13 cellular contexts compared by ENCODE assay signal in genomic region chr2:121335294-121336290, GRCh38. TPM values are rescaled to one million over a fixed set of nuclear protein-coding genes. Genes with fewer than 3 reads are reported as not detected.
DNase-seq lines count a peak whose midpoint lies in the region; ATAC-seq, FAIRE-seq and TF ChIP-seq lines count a peak whose summit lies in the region.
"Had no signal": no experiment of that assay in that cellular context is flagged by ENCODE, and none has a peak within 500 bp of the region (broad histone marks: within the 10 kb centered on the region; RNA-seq: fewer than 3 reads in every experiment).

No MANE protein-coding gene starts in this region.

- no peak overlapping the region for H4K5ac ChIP-seq in H1 (ENCODE audit: insufficient read length, low read depth, low read length)

- H3K9me3 ChIP-seq in H1 (ENCODE audit: insufficient read depth in 2 of 2, low read depth in 1 of 2, low read length in 1 of 2) (no peaks in the 10 kb centered on the region), spleen (no peaks in the 10 kb centered on the region)
- H3K9me3 ChIP-seq: BE2C, suprapubic skin had no signal

- H3K36me3 ChIP-seq in H1 (ENCODE audit: control insufficient read depth in 2 of 4, insufficient read depth in 4 of 4, low read length in 3 of 4): peaks cover 2 to 10% (median 7%) of the 10 kb centered on the region in 4 experiments; a peak in 6 of 8 replicates
- peaks cover 0 to 40% (median 22%) of the 10 kb centered on the region in 6 donors for H3K36me3 ChIP-seq in spleen
- H3K36me3 ChIP-seq: BE2C had no signal

- H3K9ac ChIP-seq in H1 (replicated peaks in 1 of 4; ENCODE audit: extremely low read depth in 1 of 4, low read depth in 3 of 4, low read length in 3 of 4): no peak overlapping the region

- H3K56ac ChIP-seq in H1 (replicated peaks; ENCODE audit: insufficient read length, low read depth, low read length): no peak overlapping the region

- H3K4ac ChIP-seq in H1 (replicated peaks; ENCODE audit: insufficient read length, low read depth, low read length): no peak overlapping the region

- no peak overlapping the region for H2BK15ac ChIP-seq in H1 (ENCODE audit: low read length)

- WGBS in H1 (ENCODE audit: extremely low coverage in 1 of 2, insufficient coverage in 1 of 2, insufficient read length in 1 of 2, insufficient replicate concordance in 2 of 2, low coverage in 1 of 2, low lambda C conversion rate in 2 of 2, missing lambda C conversion rate in 1 of 2), 2 experiments: 84% methylated on average over 21 of the region's 22 CpGs; no CpG with 5 or more reads in 1 of the 2 experiments
- WGBS in spleen, 5 donors: 69 to 81% (median 76%) methylated on average over 21 to 22 of the region's 22 CpGs

- H2BK12ac ChIP-seq in H1 (ENCODE audit: low read depth, low read length): peak overlapping the region; percentile 60; the same call in 1 of the 2 replicates

- peak overlapping the region; percentile 29 for H3K27ac Mint-ChIP-seq in activated T-cell treated with anti-CD3 and anti-CD28 coated beads, Interleukin-2, amount 50 U/mL, for 72 hours
- no peak overlapping the region for H3K27ac Mint-ChIP-seq in endothelial cell (ENCODE audit: unreplicated experiment)

- no peaks in the 10 kb centered on the region for H3K79me1 ChIP-seq in H1 (ENCODE audit: low read depth, low read length)

- no peak for TF ChIP-seq CTCF in H1 (IDR thresholded peaks at IDR 0.05; ENCODE audit: control extremely low read depth in 1 of 3, insufficient read depth in 1 of 3, low read depth in 1 of 3, low read length in 3 of 3)
- TF ChIP-seq CTCF in spleen (IDR thresholded peaks at IDR 0.05 in 8 of 11, conservative IDR thresholded peaks at IDR 0.05 in 3 of 11): no peak
- no peak for TF ChIP-seq CTCF in endothelial cell (IDR thresholded peaks at IDR 0.05; ENCODE audit: unreplicated experiment)

- H3K4me3 Mint-ChIP-seq in activated T-cell treated with anti-CD3 and anti-CD28 coated beads, Interleukin-2, amount 50 U/mL, for 72 hours: no peak overlapping the region
- no peak overlapping the region for H3K4me3 Mint-ChIP-seq in endothelial cell (ENCODE audit: unreplicated experiment)

- intact Hi-C loops in spleen (cut with DNase I; ENCODE audit: low total_unique reads): no loop called here

- no peak overlapping the region for H4K8ac ChIP-seq in H1 (ENCODE audit: extremely low read depth, insufficient read depth, low read length)

- no peak overlapping the region; the same call in 1 of the 2 replicates for H3K18ac ChIP-seq in H1 (ENCODE audit: extremely low read depth, low read length)

- no peak overlapping the region for H3K4me2 ChIP-seq in H1 (ENCODE audit: insufficient read depth in 1 of 2, low read depth in 2 of 2, low read length in 2 of 2)

- no peaks in the 10 kb centered on the region for H3K9me3 Mint-ChIP-seq in activated T-cell treated with anti-CD3 and anti-CD28 coated beads, Interleukin-2, amount 50 U/mL, for 72 hours
- no peaks in the 10 kb centered on the region for H3K9me3 Mint-ChIP-seq in endothelial cell (ENCODE audit: unreplicated experiment)

- peaks cover 5 to 7% of the 10 kb centered on the region in 2 donors for H3K36me3 Mint-ChIP-seq in activated T-cell treated with anti-CD3 and anti-CD28 coated beads, Interleukin-2, amount 50 U/mL, for 72 hours (ENCODE audit: insufficient read depth in 2 of 2)
- peaks cover 18% of the 10 kb centered on the region for H3K36me3 Mint-ChIP-seq in endothelial cell (ENCODE audit: low read depth, unreplicated experiment)

- peak overlapping the region; percentile 65; the same call in 1 of the 2 replicates for H2AK5ac ChIP-seq in H1 (ENCODE audit: low read depth, low read length)

- H3K79me2 ChIP-seq in H1 (ENCODE audit: control insufficient read depth in 1 of 2, insufficient read depth in 2 of 2, low read length in 2 of 2): no peaks in the 10 kb centered on the region

- H3K4me1 ChIP-seq in H1 (replicated peaks in 1 of 4; ENCODE audit: control insufficient read depth in 3 of 4, insufficient read depth in 4 of 4, low read length in 3 of 4) (peaks cover 0 to 11% (median 8%) of the 10 kb centered on the region in 4 experiments; a peak in 5 of 7 replicates), spleen (no peaks in the 10 kb centered on the region)
- H3K4me1 ChIP-seq: BE2C had no signal

- no peak overlapping the region for H2BK20ac ChIP-seq in H1 (ENCODE audit: low read length)

- CTCF ChIA-PET in H1 (lab: Charles Lee; ENCODE audit: partially characterized antibody): interaction anchor here (0.6 to 9.3 kb wide), 8 partner anchors 12 to 579 kb away, joined by 3 to 109 read pairs (median 3); no protein-coding TSS in a partner anchor

- no peak for TF ChIP-seq POLR2A in H1 (IDR thresholded peaks at IDR 0.05; ENCODE audit: control extremely low read depth in 1 of 2, low read depth in 2 of 2, low read length in 2 of 2)
- TF ChIP-seq POLR2A in spleen (IDR thresholded peaks at IDR 0.05): no peak

- no peak for TF ChIP-seq RAD21 in H1 (IDR thresholded peaks at IDR 0.05 in 1 of 2, conservative IDR thresholded peaks at IDR 0.05 in 1 of 2; ENCODE audit: low read depth in 2 of 2, low read length in 2 of 2)

- H3K27me3 ChIP-seq in H1 (replicated peaks in 1 of 4; ENCODE audit: control insufficient read depth in 3 of 4, extremely low read depth in 1 of 4, insufficient read depth in 3 of 4, low read length in 3 of 4) (no peaks in the 10 kb centered on the region), spleen (replicated peaks in 1 of 7) (no peaks in the 10 kb centered on the region)
- H3K27me3 ChIP-seq: BE2C, cardiac muscle cell, suprapubic skin had no signal

- H2BK5ac ChIP-seq in H1 (ENCODE audit: low read depth, low read length): 0 out of 2 replicates have a peak overlapping the region, but pooled peaks have one; percentile 4

- no peak overlapping the region for H3K14ac ChIP-seq in H1 (ENCODE audit: insufficient read length)

- H3K4me1 Mint-ChIP-seq in activated T-cell treated with anti-CD3 and anti-CD28 coated beads, Interleukin-2, amount 50 U/mL, for 72 hours (ENCODE audit: low read depth): no peaks in the 10 kb centered on the region
- H3K4me1 Mint-ChIP-seq in endothelial cell (ENCODE audit: unreplicated experiment): no peaks in the 10 kb centered on the region

- H4K91ac ChIP-seq in H1 (replicated peaks; ENCODE audit: insufficient read length, low read length): no peak overlapping the region

- POLR2A ChIA-PET in H1 (lab: Charles Lee; ENCODE audit: partially characterized antibody): interaction anchor here (0.6 to 1.4 kb wide), 4 partner anchors 50 to 282 kb away, joined by 3 read pairs; no protein-coding TSS in a partner anchor

- H3K27me3 Mint-ChIP-seq in activated T-cell treated with anti-CD3 and anti-CD28 coated beads, Interleukin-2, amount 50 U/mL, for 72 hours (ENCODE audit: low read depth): no peaks in the 10 kb centered on the region
- H3K27me3 Mint-ChIP-seq in endothelial cell (ENCODE audit: unreplicated experiment): peaks cover 14% of the 10 kb centered on the region

- no peak overlapping the region for H3K23ac ChIP-seq in H1 (ENCODE audit: insufficient read length)

- no peak for ATAC-seq in activated T-cell treated with anti-CD3 and anti-CD28 coated beads, Interleukin-2, amount 50 U/mL, for 72 hours (replicated peaks in 1 of 2)
- ATAC-seq in GM21390 (IDR thresholded peaks at IDR 0.05; ENCODE audit: unreplicated experiment): no peak

- no peak for TF ChIP-seq EP300 in H1 (IDR thresholded peaks at IDR 0.05; ENCODE audit: borderline replicate concordance in 1 of 2, low read depth in 2 of 2, low read length in 2 of 2)

- no peak overlapping the region for H3K27ac ChIP-seq in H1 (ENCODE audit: low read depth, low read length)
- H3K27ac ChIP-seq in spleen: no peak overlapping the region
- H3K27ac ChIP-seq: cardiac muscle cell, suprapubic skin had no signal

- FAIRE-seq in H1 (lab: Jason Lieb, UNC): no peak

- H3K23me2 ChIP-seq in H1 (ENCODE audit: low read depth, low read length): no peaks in the 10 kb centered on the region

- no peak overlapping the region for H2AFZ ChIP-seq in H1 (ENCODE audit: low read length)

- peaks cover 0 to 4% of the 10 kb centered on the region in 2 experiments for H4K20me1 ChIP-seq in H1 (replicated peaks in 1 of 2; ENCODE audit: control insufficient read depth in 1 of 2, insufficient read depth in 2 of 2, low read length in 2 of 2)

- no peak overlapping the region for H2BK120ac ChIP-seq in H1 (replicated peaks; ENCODE audit: low read depth, low read length)

- no peak overlapping the region for H3K4me3 ChIP-seq in H1 (ENCODE audit: extremely low read depth in 1 of 4, insufficient read depth in 2 of 4, low read depth in 3 of 4, low read length in 4 of 4)
- no peak overlapping the region for H3K4me3 ChIP-seq in spleen
- H3K4me3 ChIP-seq: cardiac muscle cell, suprapubic skin had no signal

- no peak for DNase-seq in activated T-cell treated with anti-CD3 and anti-CD28 coated beads, Interleukin-2, amount 50 U/mL, for 72 hours
- DNase-seq in activated T-cell treated with anti-CD3 and anti-CD28 coated beads for 4 hours (no peak), NCI-H2196 treated with DMSO at 0.1 percent for 48 hours (lab: John Stamatoyannopoulos, UW; ENCODE audit: unreplicated experiment) (peak; percentile 70), H1 (ENCODE audit: low read depth in 1 of 2, low spot score in 2 of 2) (peak in 1 of 2 experiments; percentile 59), spleen (peak; percentile 56), NCI-H187 (lab: John Stamatoyannopoulos, UW) (no peak), endothelial cell (ENCODE audit: low spot score) (no peak)
- DNase-seq: BE2C, SW 1271 had no signal

TF ChIP-seq in H1, 55 proteins besides CTCF, POLR2A, EP300 and RAD21:
- 0 out of 4 replicates have a peak, but pooled peaks of 1 of the 2 experiments have one; percentile 73 for TF ChIP-seq SIN3A (conservative IDR thresholded peaks at IDR 0.05 in 1 of 2, IDR thresholded peaks at IDR 0.05 in 1 of 2; ENCODE audit: low read depth in 1 of 2, low read length in 2 of 2)
- no peak for TF ChIP-seq NRF1 (IDR thresholded peaks at IDR 0.05; ENCODE audit: low read depth, low read length)

RNA-seq across cellular contexts. Expression of gene TFCP2L1, which starts 50.6 kb away (rescaled TPM):
- under 1 TPM; 0.10 to 0.16 TPM for total RNA-seq in activated T-cell treated with anti-CD3 and anti-CD28 coated beads, Interleukin-2, amount 50 U/mL, for 72 hours
- total RNA-seq in H1 (2021; fragmentation: NEBNext Ultra II Directional; extraction: Animal tissue kit (Norgen Biotek cat#: 25700)): 3.2 and 3.8 TPM in 2 replicates
- polyA plus RNA-seq in H1 (2011; rRNA removed) (1.5 and 4.0 TPM in 2 replicates), spleen (1 to 10 TPM in 1 of 3 donors, under 1 TPM in 2; 0.15 to 1.8 (median 0.39) TPM)
- 2.2 TPM for polyA plus RNA-seq in H1 (2011; cell fraction: cytosol; rRNA removed)
- polyA plus RNA-seq in H1 (2011; cell fraction: nucleus; rRNA removed): 3.4 TPM
- 0.93 to 1.4 TPM (median 1.0 TPM) in 4 replicates for polyA plus RNA-seq in H1 (2012, experiment 1 of 2)
- polyA plus RNA-seq in H1 (2012, experiment 2 of 2): 0.24 TPM
- 1.6 TPM for polyA plus RNA-seq in H1 (2013, experiment 1 of 2)
- 1.5 TPM for polyA plus RNA-seq in H1 (2013, experiment 2 of 2)
- 2.9 and 7.2 TPM in 2 replicates for polyA minus RNA-seq in H1 (2011; rRNA and poly(A)+ RNA removed)
- polyA minus RNA-seq in H1 (2011; cell fraction: cytosol; rRNA and poly(A)+ RNA removed): 1.7 TPM
- polyA minus RNA-seq in H1 (2011; cell fraction: nucleus; rRNA and poly(A)+ RNA removed): 1.00 TPM
- total RNA-seq in spleen (1 to 10 TPM; 2.4 to 8.9 (median 5.2) TPM), endothelial cell (ENCODE audit: unreplicated experiment) (1.7 TPM)
- total RNA-seq: cardiac muscle cell, fibroblast of villous mesenchyme had no signal

Comparison
In these comparisons a context has a peak if more than half of its experiments do, and no peak if none do; other contexts are left out.
1. DNase-seq: peak in NCI-H2196 treated with DMSO at 0.1 percent for 48 hours (single experiment) and spleen (single experiment); none in activated T-cell treated with anti-CD3 and anti-CD28 coated beads, Interleukin-2, amount 50 U/mL, for 72 hours (0 of 2), activated T-cell treated with anti-CD3 and anti-CD28 coated beads for 4 hours (single experiment), NCI-H187 (0 of 2) and endothelial cell (single experiment).